In the genomic region with DNA sequence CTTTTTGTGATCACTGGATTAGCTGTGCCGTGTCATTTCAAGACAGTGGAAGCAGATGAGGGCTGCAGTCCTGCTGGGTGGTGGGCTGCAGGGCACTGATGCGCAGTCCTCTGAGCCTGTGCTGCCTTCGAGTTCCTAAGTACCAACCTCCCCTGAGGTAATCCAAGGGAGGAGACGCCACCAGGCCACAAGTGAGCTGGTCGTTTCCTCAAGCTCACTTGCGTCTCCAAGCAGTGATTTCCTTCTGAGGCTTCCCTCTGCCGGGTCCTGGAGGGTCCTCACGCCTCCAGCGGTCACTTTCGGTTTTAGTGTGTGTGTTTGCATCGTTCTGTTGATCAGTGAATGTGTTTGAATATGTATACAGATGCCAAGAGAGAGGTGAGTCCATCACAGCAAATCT, we compare ENCODE assay signal across 1 cellular context.
TF ChIP-seq lines count a peak whose summit lies in the region.

No MANE protein-coding gene starts in this region.

TF ChIP-seq in K562, 482 proteins besides CTCF, POLR2A, EP300 and RAD21 (continued from another document):
- TF ChIP-seq, protein P1, sequence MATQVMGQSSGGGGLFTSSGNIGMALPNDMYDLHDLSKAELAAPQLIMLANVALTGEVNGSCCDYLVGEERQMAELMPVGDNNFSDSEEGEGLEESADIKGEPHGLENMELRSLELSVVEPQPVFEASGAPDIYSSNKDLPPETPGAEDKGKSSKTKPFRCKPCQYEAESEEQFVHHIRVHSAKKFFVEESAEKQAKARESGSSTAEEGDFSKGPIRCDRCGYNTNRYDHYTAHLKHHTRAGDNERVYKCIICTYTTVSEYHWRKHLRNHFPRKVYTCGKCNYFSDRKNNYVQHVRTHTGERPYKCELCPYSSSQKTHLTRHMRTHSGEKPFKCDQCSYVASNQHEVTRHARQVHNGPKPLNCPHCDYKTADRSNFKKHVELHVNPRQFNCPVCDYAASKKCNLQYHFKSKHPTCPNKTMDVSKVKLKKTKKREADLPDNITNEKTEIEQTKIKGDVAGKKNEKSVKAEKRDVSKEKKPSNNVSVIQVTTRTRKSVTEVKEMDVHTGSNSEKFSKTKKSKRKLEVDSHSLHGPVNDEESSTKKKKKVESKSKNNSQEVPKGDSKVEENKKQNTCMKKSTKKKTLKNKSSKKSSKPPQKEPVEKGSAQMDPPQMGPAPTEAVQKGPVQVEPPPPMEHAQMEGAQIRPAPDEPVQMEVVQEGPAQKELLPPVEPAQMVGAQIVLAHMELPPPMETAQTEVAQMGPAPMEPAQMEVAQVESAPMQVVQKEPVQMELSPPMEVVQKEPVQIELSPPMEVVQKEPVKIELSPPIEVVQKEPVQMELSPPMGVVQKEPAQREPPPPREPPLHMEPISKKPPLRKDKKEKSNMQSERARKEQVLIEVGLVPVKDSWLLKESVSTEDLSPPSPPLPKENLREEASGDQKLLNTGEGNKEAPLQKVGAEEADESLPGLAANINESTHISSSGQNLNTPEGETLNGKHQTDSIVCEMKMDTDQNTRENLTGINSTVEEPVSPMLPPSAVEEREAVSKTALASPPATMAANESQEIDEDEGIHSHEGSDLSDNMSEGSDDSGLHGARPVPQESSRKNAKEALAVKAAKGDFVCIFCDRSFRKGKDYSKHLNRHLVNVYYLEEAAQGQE (CRISPR knock-in tag; IDR thresholded peaks at IDR 0.05; ENCODE audit: low read depth): no peak
- TF ChIP-seq PHF20 (IDR thresholded peaks at IDR 0.05; ENCODE audit: partially characterized antibody) (no peak), FOS (IDR thresholded peaks at IDR 0.05; ENCODE audit: extremely low read depth, insufficient read length) (no peak), ZNF57 (CRISPR knock-in tag; IDR thresholded peaks at IDR 0.05) (no peak), MAZ (CRISPR knock-in tag; conservative IDR thresholded peaks at IDR 0.05 in 1 of 2, IDR thresholded peaks at IDR 0.05 in 1 of 2) (no peak), KAT8 (IDR thresholded peaks at IDR 0.05; ENCODE audit: low read depth) (no peak)
